In the genomic region with DNA sequence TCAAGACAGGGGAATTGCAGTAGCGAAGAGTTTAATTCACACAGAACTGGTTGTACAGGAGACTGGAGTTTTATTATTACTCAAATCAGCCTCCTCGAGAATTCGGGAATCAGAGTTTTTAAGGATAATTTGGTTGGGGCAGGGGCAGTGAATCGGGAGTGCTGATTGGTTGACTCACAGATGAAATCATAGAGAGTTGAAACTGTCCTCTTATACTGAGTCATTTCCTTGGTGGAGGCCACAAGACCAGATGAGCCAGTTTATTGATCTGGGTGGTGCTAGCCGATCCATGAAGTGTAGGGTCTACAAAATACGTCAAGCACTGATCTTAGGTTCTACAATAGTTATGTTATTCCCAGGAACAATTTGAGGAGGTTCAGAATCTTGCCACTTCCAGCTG, we compare ENCODE assay signal across 11 cellular contexts. TPM values are rescaled to one million over a fixed set of nuclear protein-coding genes. Genes with fewer than 3 reads are reported as not detected.
DNase-seq lines count a peak whose midpoint lies in the region; ATAC-seq, FAIRE-seq and TF ChIP-seq lines count a peak whose summit lies in the region.
"Had no signal": no experiment of that assay in that cellular context is flagged by ENCODE, and none has a peak within 500 bp of the region (broad histone marks: within the 10 kb centered on the region; RNA-seq: fewer than 3 reads in every experiment).

No MANE protein-coding gene starts in this region.

- no peak overlapping the region for H3K27ac ChIP-seq in adrenal gland
- H3K27ac ChIP-seq: cardiac muscle cell, tibial nerve had no signal

- TF ChIP-seq POLR2A in H54 (IDR thresholded peaks at IDR 0.05; ENCODE audit: low read depth, low read length), result no peak
- TF ChIP-seq POLR2A in adrenal gland (IDR thresholded peaks at IDR 0.05), result no peak

- no peaks in the 10 kb centered on the region for H3K27me3 ChIP-seq in adrenal gland
- H3K27me3 ChIP-seq: cardiac muscle cell, tibial nerve had no signal

- no peaks in the 10 kb centered on the region for H3K9me3 ChIP-seq in adrenal gland (replicated peaks in 1 of 3)
- H3K9me3 ChIP-seq: tibial nerve had no signal

- H3K4me1 Mint-ChIP-seq in activated CD8-positive, alpha-beta memory T cell treated with anti-CD3 and anti-CD28 coated beads, Interleukin-2, amount 10 ng/mL, durations not matched to agents 7 days and 5 days, result peaks cover 38% of the 10 kb centered on the region
- peaks cover 38% of the 10 kb centered on the region for H3K4me1 Mint-ChIP-seq in T-helper 1 cell treated with Interleukin-12 subunit alpha and Interleukin-12 subunit beta and Interleukin-4 antibody, amounts not matched to agents 30 μg/mL and 1 μg/mL, for 36 hours (ENCODE audit: low read depth)
- H3K4me1 Mint-ChIP-seq in effector memory CD8-positive, alpha-beta T cell (ENCODE audit: low read depth in 2 of 2), result peaks cover 4 to 13% of the 10 kb centered on the region in 2 donors

- WGBS in adrenal gland, 4 donors, result 75 to 85% (median 80%) methylated on average over 6 of the region's 6 CpGs

- no peak for TF ChIP-seq CTCF in adrenal gland (IDR thresholded peaks at IDR 0.05)

- CTCF ChIA-PET in activated CD8-positive, alpha-beta memory T cell treated with anti-CD3 and anti-CD28 coated beads, Interleukin-2, amount 10 ng/mL, durations not matched to agents 7 days and 5 days (lab: Charles Lee), result interaction anchor here (0.7 kb wide), 1 partner anchor 24 kb away, joined by 3 read pairs; the partner anchor contains the start of gene AQR

- H3K9me3 Mint-ChIP-seq in activated CD8-positive, alpha-beta memory T cell treated with anti-CD3 and anti-CD28 coated beads, Interleukin-2, amount 10 ng/mL, durations not matched to agents 7 days and 5 days (ENCODE audit: low read depth), result no peaks in the 10 kb centered on the region
- H3K9me3 Mint-ChIP-seq in T-helper 1 cell treated with Interleukin-12 subunit alpha and Interleukin-12 subunit beta and Interleukin-4 antibody, amounts not matched to agents 30 μg/mL and 1 μg/mL, for 36 hours, result peaks cover 3% of the 10 kb centered on the region
- H3K9me3 Mint-ChIP-seq in effector memory CD8-positive, alpha-beta T cell, result no peaks in the 10 kb centered on the region

- no peaks in the 10 kb centered on the region for H3K36me3 ChIP-seq in adrenal gland (replicated peaks in 1 of 2)
- H3K36me3 ChIP-seq: cardiac muscle cell, tibial nerve had no signal

- FAIRE-seq in H54 (lab: Jason Lieb, UNC), result peak; percentile 43

- peaks cover 0 to 7% of the 10 kb centered on the region in 2 donors for H3K4me1 ChIP-seq in adrenal gland (replicated peaks in 1 of 2)

- DNase-seq in activated CD8-positive, alpha-beta memory T cell treated with anti-CD3 and anti-CD28 coated beads, Interleukin-2, amount 10 ng/mL, durations not matched to agents 7 days and 5 days, result peak; percentile 68
- DNase-seq in activated CD8-positive, alpha-beta memory T cell treated with anti-CD3 and anti-CD28 coated beads, Interleukin-2, amount 50 U/mL, for 4 hours, result no peak
- DNase-seq in H54 (ENCODE audit: insufficient read length, low spot score) (no peak), kidney tubule cell (ENCODE audit: low spot score) (peak; percentile 29), NCI-H2107 (lab: John Stamatoyannopoulos, UW) (no peak), adrenal gland (no peak)
- DNase-seq in effector memory CD8-positive, alpha-beta T cell, result no peak
- DNase-seq: T-helper 17 cell had no signal

- H3K36me3 Mint-ChIP-seq in activated CD8-positive, alpha-beta memory T cell treated with anti-CD3 and anti-CD28 coated beads, Interleukin-2, amount 10 ng/mL, durations not matched to agents 7 days and 5 days, result peaks cover 1% of the 10 kb centered on the region
- H3K36me3 Mint-ChIP-seq in T-helper 1 cell treated with Interleukin-12 subunit alpha and Interleukin-12 subunit beta and Interleukin-4 antibody, amounts not matched to agents 30 μg/mL and 1 μg/mL, for 36 hours (ENCODE audit: low read depth), result no peaks in the 10 kb centered on the region
- peaks cover 5% of the 10 kb centered on the region for H3K36me3 Mint-ChIP-seq in effector memory CD8-positive, alpha-beta T cell (ENCODE audit: insufficient read depth)

- H3K27me3 Mint-ChIP-seq in activated CD8-positive, alpha-beta memory T cell treated with anti-CD3 and anti-CD28 coated beads, Interleukin-2, amount 10 ng/mL, durations not matched to agents 7 days and 5 days, result peaks cover 8% of the 10 kb centered on the region
- H3K27me3 Mint-ChIP-seq in T-helper 1 cell treated with Interleukin-12 subunit alpha and Interleukin-12 subunit beta and Interleukin-4 antibody, amounts not matched to agents 30 μg/mL and 1 μg/mL, for 36 hours (ENCODE audit: low read depth), result no peaks in the 10 kb centered on the region
- peaks cover 0 to 11% of the 10 kb centered on the region in 2 donors for H3K27me3 Mint-ChIP-seq in effector memory CD8-positive, alpha-beta T cell

- intact Hi-C loops in adrenal gland (cut with DNase I), result no loop called here

- peak overlapping the region; percentile 35 for H3K4me3 Mint-ChIP-seq in activated CD8-positive, alpha-beta memory T cell treated with anti-CD3 and anti-CD28 coated beads, Interleukin-2, amount 10 ng/mL, durations not matched to agents 7 days and 5 days
- H3K4me3 Mint-ChIP-seq in T-helper 1 cell treated with Interleukin-12 subunit alpha and Interleukin-12 subunit beta and Interleukin-4 antibody, amounts not matched to agents 30 μg/mL and 1 μg/mL, for 36 hours, result peak overlapping the region; percentile 1
- no peak overlapping the region for H3K4me3 Mint-ChIP-seq in effector memory CD8-positive, alpha-beta T cell
- H3K4me3 Mint-ChIP-seq: T-helper 17 cell had no signal

- H3K4me3 ChIP-seq in adrenal gland, result no peak overlapping the region
- H3K4me3 ChIP-seq: cardiac muscle cell, tibial nerve had no signal

- ATAC-seq in activated CD8-positive, alpha-beta memory T cell treated with anti-CD3 and anti-CD28 coated beads, Interleukin-2, amount 10 ng/mL, durations not matched to agents 7 days and 5 days, result peak; percentile 69
- no peak for ATAC-seq in effector memory CD8-positive, alpha-beta T cell (replicated peaks)
- ATAC-seq: T-helper 17 cell had no signal

- peak overlapping the region; percentile 92 for H3K27ac Mint-ChIP-seq in activated CD8-positive, alpha-beta memory T cell treated with anti-CD3 and anti-CD28 coated beads, Interleukin-2, amount 10 ng/mL, durations not matched to agents 7 days and 5 days
- peak overlapping the region; percentile 81 for H3K27ac Mint-ChIP-seq in T-helper 1 cell treated with Interleukin-12 subunit alpha and Interleukin-12 subunit beta and Interleukin-4 antibody, amounts not matched to agents 30 μg/mL and 1 μg/mL, for 36 hours
- H3K27ac Mint-ChIP-seq in effector memory CD8-positive, alpha-beta T cell, result no peak overlapping the region
- H3K27ac Mint-ChIP-seq: T-helper 17 cell had no signal

RNA-seq across cellular contexts. Expression of gene ZNF770, which starts 5.3 kb away (rescaled TPM):
- total RNA-seq in activated CD8-positive, alpha-beta memory T cell treated with anti-CD3 and anti-CD28 coated beads, Interleukin-2, amount 10 ng/mL, durations not matched to agents 7 days and 5 days, result 10 to 100 TPM; 28.7 to 42.8 TPM
- 10 to 100 TPM; 15.4 to 37.6 (median 33.2) TPM for total RNA-seq in adrenal gland
- 10 to 100 TPM in 2 of 3 donors, 1 to 10 TPM in 1; 7.3 to 37.0 (median 10.8) TPM for polyA plus RNA-seq in adrenal gland

RNA-seq across cellular contexts. Expression of gene AQR, which starts 23.9 kb away (rescaled TPM):
- total RNA-seq in activated CD8-positive, alpha-beta memory T cell treated with anti-CD3 and anti-CD28 coated beads, Interleukin-2, amount 10 ng/mL, durations not matched to agents 7 days and 5 days, result 10 to 100 TPM; 33.8 to 38.2 TPM
- 10 to 100 TPM; 13.9 to 37.4 (median 28.3) TPM for total RNA-seq in adrenal gland
- polyA plus RNA-seq in adrenal gland, result 10 to 100 TPM; 10.2 to 43.4 (median 24.3) TPM

Comparison
In these comparisons a context has a peak if more than half of its experiments do, and no peak if none do; other contexts are left out.
1. DNase-seq: peak in activated CD8-positive, alpha-beta memory T cell treated with anti-CD3 and anti-CD28 coated beads, Interleukin-2, amount 10 ng/mL, durations not matched to agents 7 days and 5 days (single experiment) and kidney tubule cell (single experiment); none in activated CD8-positive, alpha-beta memory T cell treated with anti-CD3 and anti-CD28 coated beads, Interleukin-2, amount 50 U/mL, for 4 hours (single experiment), H54 (single experiment), NCI-H2107 (single experiment), adrenal gland (0 of 7) and effector memory CD8-positive, alpha-beta T cell (0 of 3).
2. H3K27ac Mint-ChIP-seq: peak in activated CD8-positive, alpha-beta memory T cell treated with anti-CD3 and anti-CD28 coated beads, Interleukin-2, amount 10 ng/mL, durations not matched to agents 7 days and 5 days (single experiment) and T-helper 1 cell treated with Interleukin-12 subunit alpha and Interleukin-12 subunit beta and Interleukin-4 antibody, amounts not matched to agents 30 μg/mL and 1 μg/mL, for 36 hours (single experiment); none in effector memory CD8-positive, alpha-beta T cell (0 of 2).
3. H3K4me3 Mint-ChIP-seq: peak in activated CD8-positive, alpha-beta memory T cell treated with anti-CD3 and anti-CD28 coated beads, Interleukin-2, amount 10 ng/mL, durations not matched to agents 7 days and 5 days (single experiment) and T-helper 1 cell treated with Interleukin-12 subunit alpha and Interleukin-12 subunit beta and Interleukin-4 antibody, amounts not matched to agents 30 μg/mL and 1 μg/mL, for 36 hours (single experiment); none in effector memory CD8-positive, alpha-beta T cell (0 of 2).